13 cellular contexts compared by ENCODE assay signal in genomic region chr6:139152088-139152891, GRCh38. TPM values are rescaled to one million over a fixed set of nuclear protein-coding genes. Genes with fewer than 3 reads are reported as not detected.
DNase-seq lines count a peak whose midpoint lies in the region; ATAC-seq and TF ChIP-seq lines count a peak whose summit lies in the region.
"Had no signal": no experiment of that assay in that cellular context is flagged by ENCODE, and none has a peak within 500 bp of the region (broad histone marks: within the 10 kb centered on the region; RNA-seq: fewer than 3 reads in every experiment).

No MANE protein-coding gene starts in this region.

- CTCF ChIA-PET in activated CD4-positive, alpha-beta T cell treated with anti-CD3 and anti-CD28 coated beads, Interleukin-2, amount 10 ng/mL, durations not matched to agents 7 days and 5 days (lab: Charles Lee): interaction anchor here (0.6 to 5.0 kb wide), 6 partner anchors 9 to 212 kb away, joined by 3 to 16 read pairs (median 5); no protein-coding TSS in a partner anchor

- peaks cover 85% of the 10 kb centered on the region for H3K4me1 Mint-ChIP-seq in activated CD4-positive, alpha-beta T cell treated with anti-CD3 and anti-CD28 coated beads, Interleukin-2, amount 10 ng/mL, durations not matched to agents 7 days and 5 days

- ATAC-seq in GM18907 (IDR thresholded peaks at IDR 0.05; ENCODE audit: unreplicated experiment) (no peak), GM21529 (IDR thresholded peaks at IDR 0.05; ENCODE audit: unreplicated experiment) (no peak)
- ATAC-seq: Panc1 had no signal

- H3K9me3 Mint-ChIP-seq in activated CD4-positive, alpha-beta T cell treated with anti-CD3 and anti-CD28 coated beads, Interleukin-2, amount 10 ng/mL, durations not matched to agents 7 days and 5 days: peaks cover 2% of the 10 kb centered on the region

- POLR2A ChIA-PET in activated CD4-positive, alpha-beta T cell treated with anti-CD3 and anti-CD28 coated beads, Interleukin-2, amount 10 ng/mL, durations not matched to agents 7 days and 5 days (lab: Charles Lee): interaction anchor here (0.6 to 0.8 kb wide), 2 partner anchors 9 to 26 kb away, joined by 3 to 5 read pairs; no protein-coding TSS in a partner anchor

- peak overlapping the region in 3 of 4 donors; percentile 44 to 58 (median 58) for H3K27ac ChIP-seq in esophagus squamous epithelium
- peak overlapping the region in 6 of 8 donors; percentile 22 to 43 (median 28) for H3K27ac ChIP-seq in spleen
- H3K27ac ChIP-seq: thyroid gland had no signal

- intact Hi-C loops in esophagus squamous epithelium (cut with DNase I): no loop called here
- intact Hi-C loops in spleen (cut with DNase I; ENCODE audit: low total_unique reads): no loop called here

- no peak overlapping the region for H3K4me3 ChIP-seq in esophagus squamous epithelium
- no peak overlapping the region for H3K4me3 ChIP-seq in spleen
- H3K4me3 ChIP-seq: thyroid gland had no signal

- H3K4me1 ChIP-seq in esophagus squamous epithelium: peaks cover 30 to 100% (median 69%) of the 10 kb centered on the region in 3 donors
- H3K4me1 ChIP-seq in spleen: peaks cover 52 to 100% (median 88%) of the 10 kb centered on the region in 6 donors

- TF ChIP-seq CTCF in esophagus squamous epithelium (IDR thresholded peaks at IDR 0.05): no peak
- TF ChIP-seq CTCF in spleen (IDR thresholded peaks at IDR 0.05 in 8 of 11, conservative IDR thresholded peaks at IDR 0.05 in 3 of 11): no peak

- H3K27me3 Mint-ChIP-seq in activated CD4-positive, alpha-beta T cell treated with anti-CD3 and anti-CD28 coated beads, Interleukin-2, amount 10 ng/mL, durations not matched to agents 7 days and 5 days: no peaks in the 10 kb centered on the region

- peak overlapping the region; percentile 66 for H3K4me3 Mint-ChIP-seq in activated CD4-positive, alpha-beta T cell treated with anti-CD3 and anti-CD28 coated beads, Interleukin-2, amount 10 ng/mL, durations not matched to agents 7 days and 5 days

- H3K36me3 ChIP-seq in esophagus squamous epithelium (no peaks in the 10 kb centered on the region), spleen (peaks cover 0 to 13% (median 0%) of the 10 kb centered on the region in 6 donors)
- H3K36me3 ChIP-seq: thyroid gland had no signal

- peaks cover 35% of the 10 kb centered on the region for H3K36me3 Mint-ChIP-seq in activated CD4-positive, alpha-beta T cell treated with anti-CD3 and anti-CD28 coated beads, Interleukin-2, amount 10 ng/mL, durations not matched to agents 7 days and 5 days (ENCODE audit: low read depth)

- peak overlapping the region; percentile 81 for H3K27ac Mint-ChIP-seq in activated CD4-positive, alpha-beta T cell treated with anti-CD3 and anti-CD28 coated beads, Interleukin-2, amount 10 ng/mL, durations not matched to agents 7 days and 5 days

- no peak for TF ChIP-seq POLR2A in esophagus squamous epithelium (IDR thresholded peaks at IDR 0.05)
- TF ChIP-seq POLR2A in spleen (IDR thresholded peaks at IDR 0.05): no peak
- TF ChIP-seq POLR2A in erythroblast (IDR thresholded peaks at IDR 0.05; ENCODE audit: low read length): no peak

- 38 to 48% methylated on average over 5 of the region's 5 CpGs for WGBS in esophagus squamous epithelium, 2 donors
- 50 to 69% (median 56%) methylated on average over 5 of the region's 5 CpGs for WGBS in spleen, 5 donors

- no peaks in the 10 kb centered on the region for H3K9me3 ChIP-seq in esophagus squamous epithelium
- no peaks in the 10 kb centered on the region for H3K9me3 ChIP-seq in spleen
- H3K9me3 ChIP-seq: thyroid gland had no signal

- H3K27me3 ChIP-seq in esophagus squamous epithelium: no peaks in the 10 kb centered on the region
- no peaks in the 10 kb centered on the region for H3K27me3 ChIP-seq in spleen (replicated peaks in 1 of 7)
- H3K27me3 ChIP-seq: thyroid gland had no signal

- DNase-seq in activated CD4-positive, alpha-beta T cell treated with anti-CD3 and anti-CD28 coated beads, Interleukin-2, amount 10 ng/mL, durations not matched to agents 7 days and 5 days: no peak
- no peak for DNase-seq in activated CD4-positive, alpha-beta T cell treated with anti-CD3 and anti-CD28 coated beads for 4 hours
- DNase-seq in SK-N-DZ (ENCODE audit: low spot score): peak; percentile 34
- DNase-seq in esophagus squamous epithelium (lab: John Stamatoyannopoulos, UW): no peak
- DNase-seq in spleen: no peak
- DNase-seq in erythroblast (lab: John Stamatoyannopoulos, UW): no peak
- DNase-seq: activated effector memory CD4-positive, alpha-beta T cell treated with anti-CD3 and anti-CD28 coated beads, Interleukin-2, amount 50 U/mL, for 16 hours; GDM1; NCI-H187 treated with DMSO at 0.1 percent for 48 hours; thyroid gland had no signal

RNA-seq across cellular contexts. Expression of gene HECA, which starts 17.4 kb away (rescaled TPM):
- 10 to 100 TPM; 59.2 to 60.1 TPM for total RNA-seq in activated CD4-positive, alpha-beta T cell treated with anti-CD3 and anti-CD28 coated beads, Interleukin-2, amount 10 ng/mL, durations not matched to agents 7 days and 5 days
- 9.9 and 11.3 TPM in 2 replicates for polyA plus RNA-seq in SK-N-DZ (2014; cell fraction: cytosol; rRNA removed)
- 4.3 TPM in 2 replicates for polyA plus RNA-seq in SK-N-DZ (2014; cell fraction: nucleus; rRNA removed)
- total RNA-seq in esophagus squamous epithelium (10 to 100 TPM; 29.6 to 44.4 (median 35.8) TPM), spleen (100 to 1,000 TPM in 2 of 7 donors, 10 to 100 TPM in 5; 61.3 to 104 (median 81.2) TPM)
- polyA plus RNA-seq in spleen: 10 to 100 TPM; 15.6 to 25.7 (median 16.2) TPM
